In genomic region chr22:36546932-36547331, GRCh38 we compare ENCODE assay signal across 11 cellular contexts. TPM values are rescaled to one million over a fixed set of nuclear protein-coding genes. Genes with fewer than 3 reads are reported as not detected.
A peak's percentile ranks its signal among the peaks of the same experiment; 100 is the strongest.
DNase-seq lines count a peak whose midpoint lies in the region; TF ChIP-seq lines count a peak whose summit lies in the region.
"Had no signal": no experiment of that assay in that cellular context is flagged by ENCODE, and none has a peak within 500 bp of the region (broad histone marks: within the 10 kb centered on the region; RNA-seq: fewer than 3 reads in every experiment).

No MANE protein-coding gene starts in this region.

- H3K27ac Mint-ChIP-seq in activated naive CD8-positive, alpha-beta T cell treated with anti-CD3 and anti-CD28 coated beads for 36 hours = no peak overlapping the region

- H3K27ac ChIP-seq in spleen = no peak overlapping the region
- H3K27ac ChIP-seq: ascending aorta, left ventricle myocardium inferior had no signal

- peaks cover 0 to 49% (median 0%) of the 10 kb centered on the region in 7 donors for H3K27me3 ChIP-seq in spleen (replicated peaks in 1 of 7)
- H3K27me3 ChIP-seq: ascending aorta had no signal

- H3K4me3 Mint-ChIP-seq in activated naive CD8-positive, alpha-beta T cell treated with anti-CD3 and anti-CD28 coated beads for 36 hours = no peak overlapping the region

- no peak overlapping the region for H3K4me3 ChIP-seq in spleen
- H3K4me3 ChIP-seq: ascending aorta, left ventricle myocardium inferior had no signal

- no peak for TF ChIP-seq POLR2A in spleen (IDR thresholded peaks at IDR 0.05)

- H3K4me1 Mint-ChIP-seq in activated naive CD8-positive, alpha-beta T cell treated with anti-CD3 and anti-CD28 coated beads for 36 hours = peaks cover 10% of the 10 kb centered on the region

- 58 to 76% (median 70%) methylated on average over 6 of the region's 6 CpGs for WGBS in spleen, 5 donors

- no peaks in the 10 kb centered on the region for H3K36me3 ChIP-seq in spleen
- H3K36me3 ChIP-seq: ascending aorta, left ventricle myocardium inferior had no signal

- no peaks in the 10 kb centered on the region for H3K9me3 Mint-ChIP-seq in activated naive CD8-positive, alpha-beta T cell treated with anti-CD3 and anti-CD28 coated beads for 36 hours

- no peaks in the 10 kb centered on the region for H3K36me3 Mint-ChIP-seq in activated naive CD8-positive, alpha-beta T cell treated with anti-CD3 and anti-CD28 coated beads for 36 hours

- H3K9me3 ChIP-seq in spleen = no peaks in the 10 kb centered on the region
- H3K9me3 ChIP-seq: ascending aorta, left ventricle myocardium inferior had no signal

- intact Hi-C loops in spleen (cut with DNase I; ENCODE audit: low total_unique reads) = loop anchor here (5.0 to 10.0 kb wide), 2 partner anchors 218 to 310 kb away; no protein-coding TSS in a partner anchor

- TF ChIP-seq CTCF in spleen (IDR thresholded peaks at IDR 0.05 in 8 of 11, conservative IDR thresholded peaks at IDR 0.05 in 3 of 11) = no peak

- H3K27me3 Mint-ChIP-seq in activated naive CD8-positive, alpha-beta T cell treated with anti-CD3 and anti-CD28 coated beads for 36 hours = peaks cover 21% of the 10 kb centered on the region

- peaks cover 0 to 28% (median 4%) of the 10 kb centered on the region in 6 donors for H3K4me1 ChIP-seq in spleen
- H3K4me1 ChIP-seq: ascending aorta, left ventricle myocardium inferior had no signal

- DNase-seq in AG08396 (ENCODE audit: low spot score) (peak; percentile 66), HPDE6-E6E7 (ENCODE audit: extremely low spot score) (peak; percentile 71), amniotic epithelial cell (ENCODE audit: low read depth) (peak; percentile 66), hepatic stellate cell (ENCODE audit: low spot score) (peak; percentile 81), ureter (ENCODE audit: low spot score) (no peak), GDM1 (lab: John Stamatoyannopoulos, UW) (no peak), spleen (no peak)
- no peak for DNase-seq in activated naive CD8-positive, alpha-beta T cell treated with anti-CD3 and anti-CD28 coated beads for 36 hours
- DNase-seq: foreskin melanocyte had no signal

RNA-seq across cellular contexts. Expression of gene EIF3D, which starts 18.0 kb away (rescaled TPM):
- total RNA-seq in ureter = 169 TPM
- 100 to 1,000 TPM; 370 to 380 TPM for total RNA-seq in activated naive CD8-positive, alpha-beta T cell treated with anti-CD3 and anti-CD28 coated beads for 36 hours
- 100 to 1,000 TPM; 194 to 428 (median 215) TPM for total RNA-seq in spleen
- polyA plus RNA-seq in spleen = 100 to 1,000 TPM; 212 to 282 (median 240) TPM

RNA-seq across cellular contexts. Expression of gene FOXRED2, which starts 40.1 kb away (rescaled TPM):
- total RNA-seq in ureter (15.3 TPM), spleen (10 to 100 TPM; 19.4 to 42.0 (median 27.0) TPM)
- 10 to 100 TPM; 26.0 to 28.4 TPM for total RNA-seq in activated naive CD8-positive, alpha-beta T cell treated with anti-CD3 and anti-CD28 coated beads for 36 hours
- 1 to 10 TPM; 1.1 to 3.0 (median 1.5) TPM for polyA plus RNA-seq in spleen

Comparison
In these comparisons a context has a peak if more than half of its experiments do, and no peak if none do; other contexts are left out.
1. DNase-seq: peak in AG08396 (single experiment), HPDE6-E6E7 (single experiment), amniotic epithelial cell (single experiment) and hepatic stellate cell (single experiment); none in ureter (single experiment), activated naive CD8-positive, alpha-beta T cell treated with anti-CD3 and anti-CD28 coated beads for 36 hours (single experiment), GDM1 (single experiment) and spleen (single experiment).